Comparison of ENCODE assay signal across 8 cellular contexts in the genomic region with DNA sequence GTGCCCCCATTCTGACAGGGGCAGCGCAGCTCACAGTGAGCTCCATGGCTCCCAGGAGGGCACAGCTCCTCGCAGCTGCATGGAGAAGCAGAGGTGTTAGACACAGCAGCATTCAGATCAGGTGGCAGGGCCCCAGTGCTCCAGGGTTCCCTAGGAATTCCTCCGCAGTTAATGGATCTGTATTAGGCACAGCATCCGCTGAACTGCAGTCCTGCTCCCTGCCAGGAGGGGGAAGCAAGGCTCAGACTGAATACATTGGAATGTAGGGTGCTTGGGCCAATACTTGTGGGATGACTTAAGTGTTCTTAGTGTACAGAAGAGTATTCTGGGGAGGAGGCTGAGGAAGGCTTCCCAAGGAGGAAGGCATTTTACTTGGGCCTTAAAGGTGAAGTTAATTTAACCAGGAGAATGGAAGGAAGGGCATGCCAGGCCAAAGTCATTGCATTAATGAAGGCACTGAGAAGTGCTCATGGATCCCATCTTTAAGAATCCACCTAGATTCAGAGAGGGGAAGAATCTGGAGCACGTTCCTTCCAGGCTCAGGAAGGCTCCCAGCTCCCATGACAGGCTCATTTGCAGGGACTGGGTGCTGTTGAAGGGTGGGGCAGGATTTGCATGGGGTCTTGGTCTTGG.
DNase-seq lines count a peak whose midpoint lies in the region; ATAC-seq and TF ChIP-seq lines count a peak whose summit lies in the region.

No MANE protein-coding gene starts in this region.

- no peaks in the 10 kb centered on the region for H3K36me3 ChIP-seq in left ventricle myocardium inferior

- H3K4me3 ChIP-seq in left ventricle myocardium inferior (no peak overlapping the region), skeletal muscle cell (ENCODE audit: low read depth, low read length) (no peak overlapping the region)

- H3K9me3 ChIP-seq in left ventricle myocardium inferior (replicated peaks) = no peaks in the 10 kb centered on the region

- H3K4me1 ChIP-seq in left ventricle myocardium inferior = peaks cover 16% of the 10 kb centered on the region

- ATAC-seq in HG03045 (IDR thresholded peaks at IDR 0.05; ENCODE audit: unreplicated experiment) = no peak

- DNase-seq in G401 (ENCODE audit: low spot score) = peak; percentile 66
- DNase-seq in NCI-H1105 treated with DMSO at 0.1 percent for 48 hours (lab: John Stamatoyannopoulos, UW) = peak; percentile 15
- peak; percentile 36 for DNase-seq in left ventricle myocardium inferior
- peak; percentile 33 for DNase-seq in skeletal muscle cell (ENCODE audit: low read depth)
- no peak for DNase-seq in NCI-H2029 treated with DMSO at 0.1 percent for 48 hours (lab: John Stamatoyannopoulos, UW)

- peaks cover 5% of the 10 kb centered on the region for H3K27me3 Mint-ChIP-seq in activated naive CD8-positive, alpha-beta T cell

- intact Hi-C loops in left ventricle myocardium inferior (cut with micrococcal nuclease) = no loop called here

- H3K9me3 Mint-ChIP-seq in activated naive CD8-positive, alpha-beta T cell (ENCODE audit: low read depth) = no peaks in the 10 kb centered on the region

- no peak overlapping the region for H3K27ac Mint-ChIP-seq in activated naive CD8-positive, alpha-beta T cell

- peak; percentile 69 for TF ChIP-seq CTCF in 22Rv1 (IDR thresholded peaks at IDR 0.05)
- peak; percentile 74 for TF ChIP-seq CTCF in left ventricle myocardium inferior (IDR thresholded peaks at IDR 0.05; ENCODE audit: borderline replicate concordance)

- H3K27me3 ChIP-seq in left ventricle myocardium inferior (ENCODE audit: low read depth) = peaks cover 85% of the 10 kb centered on the region

- H3K4me3 Mint-ChIP-seq in activated naive CD8-positive, alpha-beta T cell = peak overlapping the region; percentile 58

- peaks cover 9% of the 10 kb centered on the region for H3K4me1 Mint-ChIP-seq in activated naive CD8-positive, alpha-beta T cell (ENCODE audit: low read depth)

- in situ Hi-C loops in G401 (cut with HindIII; ENCODE audit: low sequenced_read_pairs) = no loop called here

- no peaks in the 10 kb centered on the region for H3K36me3 Mint-ChIP-seq in activated naive CD8-positive, alpha-beta T cell

- H3K27ac ChIP-seq in 22Rv1 (no peak overlapping the region), left ventricle myocardium inferior (replicated peaks) (no peak overlapping the region)
